Comparison of ENCODE assay signal across 13 cellular contexts in genomic region chr19:11136400-11137101, GRCh38. TPM values are rescaled to one million over a fixed set of nuclear protein-coding genes. Genes with fewer than 3 reads are reported as not detected.
A peak's percentile ranks its signal among the peaks of the same experiment; 100 is the strongest.
DNase-seq lines count a peak whose midpoint lies in the region; ATAC-seq, FAIRE-seq and TF ChIP-seq lines count a peak whose summit lies in the region.
"Had no signal": no experiment of that assay in that cellular context is flagged by ENCODE, and none has a peak within 500 bp of the region (broad histone marks: within the 10 kb centered on the region; RNA-seq: fewer than 3 reads in every experiment).

No MANE protein-coding gene starts in this region.

- H4K20me1 ChIP-seq in K562 (replicated peaks; ENCODE audit: control insufficient read depth, insufficient read depth, low read length) (peaks cover 7% of the 10 kb centered on the region; the same call in 1 of the 2 replicates), MM.1S (ENCODE audit: insufficient read depth, low read length) (no peaks in the 10 kb centered on the region)

- FAIRE-seq in K562 (lab: Jason Lieb, UNC): no peak
- FAIRE-seq: bronchial epithelial cell had no signal

- H3F3A ChIP-seq in MM.1S (ENCODE audit: insufficient read depth, low read length): peaks cover 26% of the 10 kb centered on the region

- H3K4me1 ChIP-seq in left ventricle myocardium inferior (peaks cover 45% of the 10 kb centered on the region), K562 (replicated peaks in 1 of 2; ENCODE audit: control insufficient read depth in 2 of 2, insufficient read depth in 2 of 2, low read length in 2 of 2) (peaks cover 22 to 33% of the 10 kb centered on the region in 2 experiments), mesodermal cell (ENCODE audit: control insufficient read depth, insufficient read depth, low read length, poor library complexity, severe bottlenecking) (peaks cover 12% of the 10 kb centered on the region), MM.1S (ENCODE audit: low read length) (no peaks in the 10 kb centered on the region)

- TF ChIP-seq CTCF in left ventricle myocardium inferior (IDR thresholded peaks at IDR 0.05; ENCODE audit: borderline replicate concordance) (no peak), K562 (IDR thresholded peaks at IDR 0.05 in 2 of 3, conservative IDR thresholded peaks at IDR 0.05 in 1 of 3; ENCODE audit: insufficient read depth in 2 of 3, low read depth in 1 of 3, low read length in 3 of 3) (0 out of 6 replicates have a peak, but pooled peaks of 1 of the 3 experiments have one; percentile 5), MM.1S (IDR thresholded peaks at IDR 0.05; ENCODE audit: low read length) (no peak)

- 47% methylated on average over 13 of the region's 14 CpGs for WGBS in K562 (ENCODE audit: insufficient coverage, low coverage, missing lambda C conversion rate)
- 75 to 84% methylated on average over 10 to 12 of the region's 14 CpGs for WGBS in mesodermal cell (ENCODE audit: insufficient coverage in 2 of 2), 2 experiments

- ATAC-seq in K562 (no peak), GM18909 (IDR thresholded peaks at IDR 0.05; ENCODE audit: poor library complexity, unreplicated experiment) (no peak)

- H3K27ac ChIP-seq in left ventricle myocardium inferior (replicated peaks) (peak overlapping the region; percentile 100), K562 (ENCODE audit: extremely low read depth, low read depth, low read length) (no peak overlapping the region), mesodermal cell (ENCODE audit: low read depth, low read length, severe bottlenecking) (peak overlapping the region; percentile 16), MM.1S (ENCODE audit: low read length) (no peak overlapping the region)

- H3K9ac ChIP-seq in K562 (ENCODE audit: insufficient read depth in 1 of 2, low read depth in 2 of 2, low read length in 2 of 2) (peak overlapping the region in 1 of 2 experiments; percentile 64; a peak in 2 of 4 replicates), MM.1S (ENCODE audit: low read length) (no peak overlapping the region)

- H3K4me3 ChIP-seq in left ventricle myocardium inferior: no peak overlapping the region
- H3K4me3 ChIP-seq in K562: no peak overlapping the region
- H3K4me3 ChIP-seq in mesodermal cell (ENCODE audit: extremely low read depth, insufficient read depth, low read length, poor library complexity, severe bottlenecking): no peak overlapping the region
- H3K4me3 ChIP-seq in MM.1S (ENCODE audit: low read length): no peak overlapping the region
- H3K4me3 ChIP-seq: thyroid gland had no signal

- H3K36me3 ChIP-seq in left ventricle myocardium inferior (peaks cover 7% of the 10 kb centered on the region), K562 (ENCODE audit: control insufficient read depth, insufficient read depth, low read length) (peaks cover 16% of the 10 kb centered on the region; the same call in 2 of the 3 replicates), mesodermal cell (ENCODE audit: control insufficient read depth, insufficient read depth, low read length) (peaks cover 23% of the 10 kb centered on the region), MM.1S (replicated peaks; ENCODE audit: insufficient read depth, low read length) (peaks cover 6% of the 10 kb centered on the region)

- intact Hi-C loops in left ventricle myocardium inferior (cut with micrococcal nuclease) (loop anchor here (5.0 kb wide), 1 partner anchor 66 kb away; no protein-coding TSS in a partner anchor), cardiac septum (cut with DNase I) (loop anchor here (2.0 kb wide), 1 partner anchor 346 kb away; no protein-coding TSS in a partner anchor), K562 (cut with micrococcal nuclease) (loop anchor here (1.0 kb wide), 1 partner anchor 67 kb away; no protein-coding TSS in a partner anchor)

- H3K9me2 ChIP-seq in MM.1S (replicated peaks; ENCODE audit: insufficient read depth, low read length): no peaks in the 10 kb centered on the region

- POLR2A ChIA-PET in K562 (lab: Yijun Ruan, JAX): interaction anchor here (0.6 kb wide), 1 partner anchor 36 kb away, joined by 3 read pairs; no protein-coding TSS in a partner anchor

- DNase-seq in left ventricle myocardium inferior (no peak), cardiac septum (ENCODE audit: low spot score) (no peak), K562 (ENCODE audit: extremely low read depth in 1 of 4, low spot score in 3 of 4) (peak in 2 of 4 experiments; percentile 9 to 12), MM.1S (no peak), DMS 273 (lab: John Stamatoyannopoulos, UW; ENCODE audit: unreplicated experiment) (no peak), C1 segment of cervical spinal cord (lab: John Stamatoyannopoulos, UW) (no peak)
- DNase-seq: activated CD4-positive, alpha-beta T cell treated with anti-CD3 and anti-CD28 coated beads for 1 hour; DMS79 treated with DMSO at 0.1 percent for 48 hours; NCI-H1694 had no signal

- no peak for TF ChIP-seq RAD21 in K562 (CRISPR knock-in tag; conservative IDR thresholded peaks at IDR 0.05 in 1 of 2, IDR thresholded peaks at IDR 0.05 in 1 of 2)

- peaks cover 6% of the 10 kb centered on the region for H3K9me1 ChIP-seq in K562 (ENCODE audit: control insufficient read depth, insufficient read depth, low read length)

- no peaks in the 10 kb centered on the region for H3K79me2 ChIP-seq in K562 (ENCODE audit: control insufficient read depth, insufficient read depth, low read length)
- H3K79me2 ChIP-seq in MM.1S (ENCODE audit: low read length): no peaks in the 10 kb centered on the region

- no peaks in the 10 kb centered on the region for H3K9me3 ChIP-seq in left ventricle myocardium inferior (replicated peaks)
- H3K9me3 ChIP-seq in K562 (replicated peaks; ENCODE audit: control insufficient read depth, insufficient read depth, low read depth, low read length): no peaks in the 10 kb centered on the region
- H3K9me3 ChIP-seq in mesodermal cell (ENCODE audit: control insufficient read depth, low read length): no peaks in the 10 kb centered on the region
- H3K9me3 ChIP-seq in MM.1S (replicated peaks; ENCODE audit: insufficient read depth, low read length): no peaks in the 10 kb centered on the region
- H3K9me3 ChIP-seq: thyroid gland had no signal

- no peaks in the 10 kb centered on the region for H3K27me3 ChIP-seq in left ventricle myocardium inferior (ENCODE audit: low read depth)
- no peaks in the 10 kb centered on the region for H3K27me3 ChIP-seq in K562 (ENCODE audit: control insufficient read depth in 2 of 2, insufficient read depth in 2 of 2, low read length in 2 of 2)
- no peaks in the 10 kb centered on the region for H3K27me3 ChIP-seq in MM.1S (replicated peaks; ENCODE audit: insufficient read depth, low read length)
- H3K27me3 ChIP-seq: thyroid gland had no signal

- H3K4me2 ChIP-seq in K562 (ENCODE audit: insufficient read depth, low read length) (no peak overlapping the region), MM.1S (ENCODE audit: low read depth, low read length) (no peak overlapping the region)

- in situ Hi-C loops in K562 (cut with MboI): no loop called here

- BruUV-seq in K562 (replicated peaks; lab: Mats Ljungman, UMichigan): no TSS peak

- no peak for TF ChIP-seq POLR2A in K562 (conservative IDR thresholded peaks at IDR 0.05)

- no peak overlapping the region for H2AFZ ChIP-seq in K562 (ENCODE audit: low read depth, low read length)
- H2AFZ ChIP-seq in MM.1S (ENCODE audit: low read length): no peak overlapping the region

- CTCF ChIA-PET in K562 (lab: Yijun Ruan, JAX; ENCODE audit: low intra/inter-chr PET ratio): interaction anchor here (2.4 kb wide), 1 partner anchor 67 kb away, joined by 34 read pairs; no protein-coding TSS in a partner anchor

- TF ChIP-seq EP300 in K562 (IDR thresholded peaks at IDR 0.05; ENCODE audit: low read length): no peak

RNA-seq across cellular contexts. Expression of gene SPC24, which starts 19.0 kb away (rescaled TPM):
- 3.9 TPM for total RNA-seq in left ventricle myocardium inferior
- total RNA-seq in cardiac septum: 3.8 TPM
- 42.4 and 88.4 TPM in 2 replicates for total RNA-seq in K562 (2011; cell fraction: chromatin; rRNA removed; ENCODE audit: low replicate concordance)
- total RNA-seq in K562 (2011; cell fraction: nucleolus; rRNA removed): 65.7 and 76.1 TPM in 2 replicates
- 69.6 and 78.4 TPM in 2 replicates for total RNA-seq in K562 (2011; cell fraction: nucleoplasm; rRNA removed)
- 154 and 188 TPM in 2 replicates for total RNA-seq in K562 (2014; rRNA removed)
- 72.8 and 75.2 TPM in 2 replicates for total RNA-seq in K562 (2014; rRNA removed; fragmentation: Illumina TruSeq; extraction: Trizol)
- 82.0 and 82.5 TPM in 2 replicates for total RNA-seq in K562 (2015; rRNA removed; fragmentation: Illumina TruSeq; extraction: Trizol)
- total RNA-seq in K562 (2021): 106 and 111 TPM in 2 replicates
- polyA plus RNA-seq in K562 (2011; rRNA removed): 44.3 and 52.6 TPM in 2 replicates
- polyA plus RNA-seq in K562 (2011; cell fraction: cytosol; rRNA removed): 44.2 and 55.5 TPM in 2 replicates
- 63.2 and 80.4 TPM in 2 replicates for polyA plus RNA-seq in K562 (2011; cell fraction: nucleus; rRNA removed)
- polyA plus RNA-seq in K562 (2012): 45.4 and 60.6 TPM in 2 replicates
- polyA plus RNA-seq in K562 (2014; fragmentation: Illumina TruSeq; extraction: Trizol): 39.1 and 41.6 TPM in 2 replicates
- polyA plus RNA-seq in K562 (2014; fragmentation: Nextera tagmentation; extraction: Ambion mirVana): 10 to 100 TPM; 18.2 to 26.8 TPM
- 60.9 and 66.7 TPM in 2 replicates for polyA plus RNA-seq in K562 (2014; rRNA removed)
- polyA minus RNA-seq in K562 (2011; rRNA and poly(A)+ RNA removed): 102 and 155 TPM in 2 replicates
- 81.5 and 101 TPM in 2 replicates for polyA minus RNA-seq in K562 (2011; cell fraction: cytosol; rRNA and poly(A)+ RNA removed)
- polyA minus RNA-seq in K562 (2011; cell fraction: nucleus; rRNA and poly(A)+ RNA removed): 28.3 and 31.5 TPM in 2 replicates
- polyA plus RNA-seq in mesodermal cell (2013, experiment 1 of 2): 22.4 TPM
- 22.7 TPM for polyA plus RNA-seq in mesodermal cell (2013, experiment 2 of 2)

RNA-seq across cellular contexts. Expression of gene LDLR, which starts 47.3 kb away (rescaled TPM):
- total RNA-seq in left ventricle myocardium inferior: 8.2 TPM
- total RNA-seq in cardiac septum: 22.1 TPM
- 854 and 2,497 TPM in 2 replicates for total RNA-seq in K562 (2011; cell fraction: chromatin; rRNA removed; ENCODE audit: low replicate concordance)
- 1,644 and 1,749 TPM in 2 replicates for total RNA-seq in K562 (2011; cell fraction: nucleolus; rRNA removed)
- total RNA-seq in K562 (2011; cell fraction: nucleoplasm; rRNA removed): 955 and 1,119 TPM in 2 replicates
- 84.9 and 95.7 TPM in 2 replicates for total RNA-seq in K562 (2014; rRNA removed)
- total RNA-seq in K562 (2014; rRNA removed; fragmentation: Illumina TruSeq; extraction: Trizol): 47.0 and 56.0 TPM in 2 replicates
- 76.0 and 82.3 TPM in 2 replicates for total RNA-seq in K562 (2015; rRNA removed; fragmentation: Illumina TruSeq; extraction: Trizol)
- total RNA-seq in K562 (2021): 114 and 121 TPM in 2 replicates
- 75.7 and 124 TPM in 2 replicates for polyA plus RNA-seq in K562 (2011; rRNA removed)
- 68.3 and 70.8 TPM in 2 replicates for polyA plus RNA-seq in K562 (2011; cell fraction: cytosol; rRNA removed)
- 163 and 213 TPM in 2 replicates for polyA plus RNA-seq in K562 (2011; cell fraction: nucleus; rRNA removed)
- 63.2 and 82.8 TPM in 2 replicates for polyA plus RNA-seq in K562 (2012)
- polyA plus RNA-seq in K562 (2014; fragmentation: Illumina TruSeq; extraction: Trizol): 56.3 and 63.5 TPM in 2 replicates
- 10 to 100 TPM; 19.9 to 28.4 TPM for polyA plus RNA-seq in K562 (2014; fragmentation: Nextera tagmentation; extraction: Ambion mirVana)
- polyA plus RNA-seq in K562 (2014; rRNA removed): 44.5 and 59.5 TPM in 2 replicates
- polyA minus RNA-seq in K562 (2011; rRNA and poly(A)+ RNA removed): 187 and 204 TPM in 2 replicates
- polyA minus RNA-seq in K562 (2011; cell fraction: cytosol; rRNA and poly(A)+ RNA removed): 172 and 211 TPM in 2 replicates
- polyA minus RNA-seq in K562 (2011; cell fraction: nucleus; rRNA and poly(A)+ RNA removed): 282 and 354 TPM in 2 replicates
- polyA plus RNA-seq in mesodermal cell (2013, experiment 1 of 2): 180 TPM
- polyA plus RNA-seq in mesodermal cell (2013, experiment 2 of 2): 159 TPM

Comparison
In these comparisons a context has a peak if more than half of its experiments do, and no peak if none do; other contexts are left out.
1. H3K27ac ChIP-seq: peak in left ventricle myocardium inferior (single experiment) and mesodermal cell (single experiment); none in K562 (single experiment) and MM.1S (single experiment).